In the genomic region with DNA sequence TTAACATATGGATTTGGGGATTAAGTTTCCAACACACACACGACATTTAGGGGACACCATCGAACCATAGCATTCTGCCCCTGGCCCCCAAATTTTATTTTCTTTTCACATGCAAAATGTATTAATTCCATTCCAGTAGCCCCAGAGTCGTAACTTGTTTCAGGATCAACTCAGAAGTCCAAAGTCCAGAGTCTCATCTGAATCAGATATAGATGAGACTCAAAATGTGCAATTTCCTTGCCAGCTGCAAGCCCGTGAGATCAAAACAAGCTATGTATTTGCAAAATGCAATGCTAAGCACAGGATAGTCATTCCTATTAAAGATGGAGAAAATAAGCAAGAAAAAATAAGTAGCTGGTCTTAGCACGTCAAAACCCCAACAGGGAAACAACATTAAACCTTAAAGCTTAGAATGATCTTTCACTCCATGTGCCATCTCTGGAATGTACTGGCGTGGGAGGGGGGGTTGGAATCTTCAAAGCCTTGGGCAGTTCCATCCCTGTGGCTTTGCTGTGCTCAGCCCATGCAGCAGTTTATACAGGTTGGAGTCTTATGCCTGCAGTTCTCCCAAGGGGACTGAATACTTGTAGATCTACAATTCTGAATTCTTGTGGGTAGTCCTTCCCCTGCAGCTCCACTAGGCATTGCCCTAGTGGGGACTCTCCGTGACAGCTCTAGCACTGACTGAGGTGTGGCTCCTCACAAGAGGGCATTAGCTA, we compare ENCODE assay signal across 17 cellular contexts. TPM values are rescaled to one million over a fixed set of nuclear protein-coding genes. Genes with fewer than 3 reads are reported as not detected.
DNase-seq lines count a peak whose midpoint lies in the region; ATAC-seq, FAIRE-seq and TF ChIP-seq lines count a peak whose summit lies in the region.
"Had no signal": no experiment of that assay in that cellular context is flagged by ENCODE, and none has a peak within 500 bp of the region (broad histone marks: within the 10 kb centered on the region; RNA-seq: fewer than 3 reads in every experiment).

No MANE protein-coding gene starts in this region.

- peak overlapping the region; percentile 77 for H3K4me2 ChIP-seq in HepG2 (ENCODE audit: low read depth, low read length)

- POLR2A ChIA-PET in HepG2 (lab: Yijun Ruan, JAX), result interaction anchor here (1.0 to 3.5 kb wide), 4 partner anchors 17 to 60 kb away, joined by 3 to 27 read pairs (median 9); no protein-coding TSS in a partner anchor

- WGBS in HepG2 (ENCODE audit: low lambda C conversion rate), result 45% methylated on average over 5 of the region's 7 CpGs

- FAIRE-seq in HepG2 (lab: Jason Lieb, UNC) (peak; percentile 81), D721Med (lab: Jason Lieb, UNC) (no peak)

- TF ChIP-seq RAD21 in HepG2 (CRISPR knock-in tag; IDR thresholded peaks at IDR 0.05), result no peak

- in situ Hi-C loops in HepG2 (cut with HindIII; ENCODE audit: extremely low pct_ligation_motif_present, low pct_unique_long_range_greater_than_20kb), result no loop called here

- H3K27ac ChIP-seq in 22Rv1 (peak overlapping the region; percentile 43; the same call in 1 of the 2 replicates), HepG2 (ENCODE audit: extremely low read length, insufficient read depth, low read length) (peak overlapping the region; percentile 78)
- H3K27ac ChIP-seq in effector memory CD4-positive, alpha-beta T cell (ENCODE audit: insufficient read depth, low read length, poor library complexity, severe bottlenecking), result no peak overlapping the region
- H3K27ac ChIP-seq: left lung had no signal

- no peaks in the 10 kb centered on the region for H3K79me2 ChIP-seq in HepG2 (ENCODE audit: insufficient read depth, low read length)

- no peaks in the 10 kb centered on the region for H3K9me3 ChIP-seq in HepG2 (ENCODE audit: low read length)
- H3K9me3 ChIP-seq in effector memory CD4-positive, alpha-beta T cell (ENCODE audit: control insufficient read depth, low read length), result no peaks in the 10 kb centered on the region
- H3K9me3 ChIP-seq: left lung had no signal

- DNase-seq in HK-2 (ENCODE audit: unreplicated experiment), result peak; percentile 7
- peak; percentile 6 to 23 for DNase-seq in cardiac fibroblast (ENCODE audit: low read depth in 2 of 2)
- DNase-seq in HepG2 (ENCODE audit: low spot score), result peak; percentile 67
- no peak for DNase-seq in DMS 273 (lab: John Stamatoyannopoulos, UW; ENCODE audit: unreplicated experiment)
- no peak for DNase-seq in NCI-H1092 treated with DMSO at 0.1 percent for 48 hours (lab: John Stamatoyannopoulos, UW)
- no peak for DNase-seq in D721Med (ENCODE audit: insufficient read length, low spot score)
- no peak for DNase-seq in effector memory CD4-positive, alpha-beta T cell
- DNase-seq: activated CD4-positive, alpha-beta T cell treated with anti-CD3 and anti-CD28 coated beads for 48 hours; activated naive CD8-positive, alpha-beta T cell treated with anti-CD3 and anti-CD28 coated beads for 36 hours; hippocampal formation; left lung; naive thymus-derived CD8-positive, alpha-beta T cell; NCI-H1105; NCI-H226; stimulated activated CD4-positive, alpha-beta T cell treated with anti-CD3 and anti-CD28 coated beads, Interleukin-1b, Interleukin-23, amount 100 ng/mL, for 48 hours; T-helper 9 cell had no signal

- no TSS peak for BruUV-seq in HepG2 (replicated peaks; lab: Mats Ljungman, UMichigan)

- no peak overlapping the region for H3K4me3 ChIP-seq in cardiac fibroblast (replicated peaks in 1 of 2; ENCODE audit: low read depth in 2 of 2, low read length in 2 of 2)
- peak overlapping the region in 1 of 3 experiments; percentile 50; a peak in 3 of 6 replicates for H3K4me3 ChIP-seq in HepG2 (replicated peaks in 1 of 3; ENCODE audit: insufficient read depth in 1 of 3, low read depth in 2 of 3, low read length in 3 of 3)
- no peak overlapping the region for H3K4me3 ChIP-seq in effector memory CD4-positive, alpha-beta T cell (ENCODE audit: insufficient read depth, low read depth, low read length, poor library complexity, severe bottlenecking)
- H3K4me3 ChIP-seq: left lung had no signal

- no peak for TF ChIP-seq POLR2A in HepG2 (IDR thresholded peaks at IDR 0.05; ENCODE audit: insufficient read depth in 1 of 2, low read depth in 2 of 2, low read length in 2 of 2)

- TF ChIP-seq CTCF in 22Rv1 (IDR thresholded peaks at IDR 0.05) (no peak), cardiac fibroblast (IDR thresholded peaks at IDR 0.05; ENCODE audit: low read depth, low read length) (no peak), HepG2 (CRISPR knock-in tag; IDR thresholded peaks at IDR 0.05) (no peak), D721Med (IDR thresholded peaks at IDR 0.05; ENCODE audit: insufficient read depth, missing control alignments) (no peak)

- no peaks in the 10 kb centered on the region for H4K20me1 ChIP-seq in HepG2 (ENCODE audit: insufficient read depth, low read length)

- peak overlapping the region; percentile 49 for H3K9ac ChIP-seq in HepG2 (ENCODE audit: insufficient read depth, low read depth, low read length)

- ATAC-seq in HepG2, result peak; percentile 87
- ATAC-seq: left lung; naive thymus-derived CD8-positive, alpha-beta T cell had no signal

- CTCF ChIA-PET in HepG2 (lab: Yijun Ruan, JAX; ENCODE audit: low intra/inter-chr PET ratio, low total read pairs), result no interaction called here

- no peak overlapping the region for H2AFZ ChIP-seq in HepG2 (ENCODE audit: low read length)

- no peak for TF ChIP-seq EP300 in HepG2 (IDR thresholded peaks at IDR 0.05; ENCODE audit: low read depth in 2 of 2, low read length in 2 of 2)
- TF ChIP-seq EP300 in HepG2 (CRISPR knock-in tag; IDR thresholded peaks at IDR 0.05; ENCODE audit: borderline replicate concordance), result no peak

- H3K4me1 ChIP-seq in HepG2 (ENCODE audit: insufficient read depth, low read length), result peaks cover 41% of the 10 kb centered on the region
- no peaks in the 10 kb centered on the region for H3K4me1 ChIP-seq in effector memory CD4-positive, alpha-beta T cell (ENCODE audit: control insufficient read depth, insufficient read depth, low read length, poor library complexity, severe bottlenecking)
- H3K4me1 ChIP-seq: left lung had no signal

- H3K27me3 ChIP-seq in HepG2 (ENCODE audit: control insufficient read depth in 1 of 2, insufficient read depth in 2 of 2, low read length in 2 of 2), result no peaks in the 10 kb centered on the region
- no peaks in the 10 kb centered on the region for H3K27me3 ChIP-seq in effector memory CD4-positive, alpha-beta T cell (replicated peaks; ENCODE audit: control insufficient read depth, insufficient read depth, low read length, poor library complexity, severe bottlenecking)
- H3K27me3 ChIP-seq: left lung had no signal

- intact Hi-C loops in HepG2 (cut with micrococcal nuclease; ENCODE audit: unreplicated experiment), result loop anchor here (10.0 kb wide), 1 partner anchor 56 kb away; no protein-coding TSS in a partner anchor

- H3K36me3 ChIP-seq in HepG2 (replicated peaks in 1 of 2; ENCODE audit: control insufficient read depth in 1 of 2, insufficient read depth in 2 of 2, low read length in 2 of 2), result no peaks in the 10 kb centered on the region
- H3K36me3 ChIP-seq in effector memory CD4-positive, alpha-beta T cell (ENCODE audit: control insufficient read depth, insufficient read depth, low read length), result no peaks in the 10 kb centered on the region
- H3K36me3 ChIP-seq: left lung had no signal

TF ChIP-seq in HepG2, 621 proteins besides CTCF, POLR2A, EP300 and RAD21 (continues in another document):
- TF ChIP-seq FLYWCH1 (CRISPR knock-in tag; IDR thresholded peaks at IDR 0.05) (no peak), HNF4A (CRISPR knock-in tag; IDR thresholded peaks at IDR 0.05) (peak; percentile 57), MTA1 (CRISPR knock-in tag; IDR thresholded peaks at IDR 0.05; ENCODE audit: borderline replicate concordance) (no peak), CBX1 (IDR thresholded peaks at IDR 0.05; ENCODE audit: low read depth) (no peak), TEAD2 (CRISPR knock-in tag; IDR thresholded peaks at IDR 0.05) (no peak), TEAD3 (CRISPR knock-in tag; optimal IDR thresholded peaks at IDR 0.05; ENCODE audit: borderline replicate concordance) (peak; percentile 70), NCOR1 (IDR thresholded peaks at IDR 0.05; ENCODE audit: borderline replicate concordance, low read length) (peak; percentile 56; the same call in 1 of the 2 replicates)
- TF ChIP-seq, protein P1, sequence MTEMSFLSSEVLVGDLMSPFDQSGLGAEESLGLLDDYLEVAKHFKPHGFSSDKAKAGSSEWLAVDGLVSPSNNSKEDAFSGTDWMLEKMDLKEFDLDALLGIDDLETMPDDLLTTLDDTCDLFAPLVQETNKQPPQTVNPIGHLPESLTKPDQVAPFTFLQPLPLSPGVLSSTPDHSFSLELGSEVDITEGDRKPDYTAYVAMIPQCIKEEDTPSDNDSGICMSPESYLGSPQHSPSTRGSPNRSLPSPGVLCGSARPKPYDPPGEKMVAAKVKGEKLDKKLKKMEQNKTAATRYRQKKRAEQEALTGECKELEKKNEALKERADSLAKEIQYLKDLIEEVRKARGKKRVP (CRISPR knock-in tag; IDR thresholded peaks at IDR 0.05), result no peak

RNA-seq across cellular contexts. Expression of a gene that starts 47.7 kb away (rescaled TPM):
- not detected in 2 replicates for total RNA-seq in HepG2 (2016; rRNA removed; fragmentation: Illumina TruSeq; extraction: Trizol)
- total RNA-seq in HepG2 (2016; cell fraction: cytosol; rRNA removed; fragmentation: Illumina TruSeq; extraction: Trizol; ENCODE audit: low read depth), result not detected in 2 replicates
- total RNA-seq in HepG2 (2016; cell fraction: insoluble cytoplasmic fraction; rRNA removed; fragmentation: Illumina TruSeq; extraction: Trizol), result not detected in 2 replicates
- total RNA-seq in HepG2 (2016; cell fraction: membrane; rRNA removed; fragmentation: Illumina TruSeq; extraction: Trizol), result not detected in 2 replicates
- not detected in 2 replicates for total RNA-seq in HepG2 (2016; cell fraction: nucleus; rRNA removed; fragmentation: Illumina TruSeq; extraction: Trizol)
- 0.01 TPM in 1 of 2 replicates, not detected in the other for polyA plus RNA-seq in HepG2 (2011; rRNA removed)
- not detected in 2 replicates for polyA plus RNA-seq in HepG2 (2011; cell fraction: cytosol; rRNA removed)
- polyA plus RNA-seq in HepG2 (2011; cell fraction: nucleus; rRNA removed), result not detected in 2 replicates
- not detected in 2 replicates for polyA plus RNA-seq in HepG2 (2012)
- not detected in 2 replicates for polyA plus RNA-seq in HepG2 (2016; cell fraction: cytosol; fragmentation: Illumina TruSeq; extraction: Trizol; ENCODE audit: low read depth)
- not detected in 2 replicates for polyA plus RNA-seq in HepG2 (2016; cell fraction: insoluble cytoplasmic fraction; fragmentation: Illumina TruSeq; extraction: Trizol; ENCODE audit: low read depth)
- not detected in 2 replicates for polyA plus RNA-seq in HepG2 (2016; cell fraction: membrane; fragmentation: Illumina TruSeq; extraction: Trizol; ENCODE audit: low read depth)
- polyA plus RNA-seq in HepG2 (2016; cell fraction: nucleus; fragmentation: Illumina TruSeq; extraction: Trizol; ENCODE audit: insufficient read depth, low read depth), result not detected in 2 replicates
- 0.07 TPM in 1 of 2 replicates, not detected in the other for polyA minus RNA-seq in HepG2 (2011; rRNA and poly(A)+ RNA removed; ENCODE audit: low replicate concordance)
- not detected in 2 replicates for polyA minus RNA-seq in HepG2 (2011; cell fraction: cytosol; rRNA and poly(A)+ RNA removed)
- not detected in 2 replicates for polyA minus RNA-seq in HepG2 (2011; cell fraction: nucleus; rRNA and poly(A)+ RNA removed)
- total RNA-seq: activated naive CD8-positive, alpha-beta T cell treated with anti-CD3 and anti-CD28 coated beads for 36 hours; naive thymus-derived CD8-positive, alpha-beta T cell had no signal
- polyA plus RNA-seq: naive thymus-derived CD8-positive, alpha-beta T cell had no signal

Comparison
In these comparisons a context has a peak if more than half of its experiments do, and no peak if none do; other contexts are left out.
1. DNase-seq: peak in HK-2 (single experiment), cardiac fibroblast (2 of 2) and HepG2 (single experiment); none in DMS 273 (single experiment), NCI-H1092 treated with DMSO at 0.1 percent for 48 hours (single experiment), D721Med (single experiment) and effector memory CD4-positive, alpha-beta T cell (0 of 3).